In genomic region chr17:64778367-64779290, GRCh38 we compare ENCODE assay signal across 8 cellular contexts.
A peak's percentile ranks its signal among the peaks of the same experiment; 100 is the strongest.
DNase-seq lines count a peak whose midpoint lies in the region; ATAC-seq and TF ChIP-seq lines count a peak whose summit lies in the region.

No MANE protein-coding gene starts in this region.

- no peaks in the 10 kb centered on the region for H3K36me3 ChIP-seq in smooth muscle cell (ENCODE audit: low read depth)

- peak overlapping the region; percentile 20 for H3K4me3 ChIP-seq in iPS-11a (ENCODE audit: low read depth, low read length)
- peak overlapping the region; percentile 54 for H3K4me3 ChIP-seq in smooth muscle cell

- H3K9me3 ChIP-seq in smooth muscle cell (replicated peaks; ENCODE audit: low read depth) = no peaks in the 10 kb centered on the region

- H3K27ac ChIP-seq in smooth muscle cell (ENCODE audit: low read depth) = no peak overlapping the region

- peaks cover 5% of the 10 kb centered on the region for H3K27me3 Mint-ChIP-seq in activated T-cell treated with anti-CD3 and anti-CD28 coated beads, Interleukin-2, amount 50 U/mL, for 4 hours (ENCODE audit: low read depth)
- H3K27me3 Mint-ChIP-seq in Calu3 (ENCODE audit: unreplicated experiment) = no peaks in the 10 kb centered on the region

- no peak overlapping the region for H3K27ac Mint-ChIP-seq in Calu3 (ENCODE audit: unreplicated experiment)

- peak overlapping the region; percentile 97 for H3K4me2 ChIP-seq in smooth muscle cell

- no TSS peak for BruUV-seq in Calu3 (replicated peaks; lab: Mats Ljungman, UMichigan)

- 5% methylated on average over 97 of the region's 104 CpGs for WGBS in smooth muscle cell (ENCODE audit: low lambda C conversion rate)

- CTCF ChIA-PET in Calu3 (lab: Charles Lee) = interaction anchor here (0.6 to 0.7 kb wide), 3 partner anchors 59 to 153 kb away, joined by 3 to 6 read pairs (median 3); no protein-coding TSS in a partner anchor

- ATAC-seq in Right ventricle myocardium inferior (no peak), Right ventricle myocardium superior (ENCODE audit: poor library complexity) (no peak), HG03571 (IDR thresholded peaks at IDR 0.05; ENCODE audit: unreplicated experiment) (no peak)
- peak; percentile 16 to 20 for ATAC-seq in activated T-cell treated with anti-CD3 and anti-CD28 coated beads, Interleukin-2, amount 50 U/mL, for 4 hours

- peak; percentile 72 for DNase-seq in Right ventricle myocardium inferior (ENCODE audit: missing footprints)
- DNase-seq in Right ventricle myocardium superior = no peak
- no peak for DNase-seq in activated T-cell treated with anti-CD3 and anti-CD28 coated beads, Interleukin-2, amount 50 U/mL, for 4 hours
- no peak for DNase-seq in smooth muscle cell (lab: John Stamatoyannopoulos, UW; ENCODE audit: unreplicated experiment)
- no peak for DNase-seq in Calu3
- no peak for DNase-seq in Ammon's horn (ENCODE audit: low spot score)

- H3K79me2 ChIP-seq in smooth muscle cell (ENCODE audit: low read depth) = no peaks in the 10 kb centered on the region

- H3K27me3 ChIP-seq in smooth muscle cell (ENCODE audit: low read depth) = peaks cover 46% of the 10 kb centered on the region

- H3K9ac ChIP-seq in smooth muscle cell (ENCODE audit: low read depth) = no peak overlapping the region

- H3K9me3 Mint-ChIP-seq in activated T-cell treated with anti-CD3 and anti-CD28 coated beads, Interleukin-2, amount 50 U/mL, for 4 hours = no peaks in the 10 kb centered on the region
- no peaks in the 10 kb centered on the region for H3K9me3 Mint-ChIP-seq in Calu3 (ENCODE audit: low read depth, unreplicated experiment)

- peaks cover 36% of the 10 kb centered on the region for H3K4me1 Mint-ChIP-seq in activated T-cell treated with anti-CD3 and anti-CD28 coated beads, Interleukin-2, amount 50 U/mL, for 4 hours (ENCODE audit: low read depth)
- H3K4me1 Mint-ChIP-seq in Calu3 (ENCODE audit: low read depth, unreplicated experiment) = peaks cover 9% of the 10 kb centered on the region

- H2AFZ ChIP-seq in smooth muscle cell (ENCODE audit: low read depth) = no peak overlapping the region

- no peaks in the 10 kb centered on the region for H3F3A ChIP-seq in smooth muscle cell (ENCODE audit: low read depth)

- TF ChIP-seq CTCF in smooth muscle cell (IDR thresholded peaks at IDR 0.05; ENCODE audit: borderline replicate concordance, insufficient read depth, poor library complexity, severe bottlenecking) = no peak
- no peak for TF ChIP-seq CTCF in Calu3 (IDR thresholded peaks at IDR 0.05; ENCODE audit: unreplicated experiment)

- intact Hi-C loops in Right ventricle myocardium inferior (cut with DNase I) (loop anchor here (10.0 kb wide), 1 partner anchor 426 kb away; no protein-coding TSS in a partner anchor), Right ventricle myocardium superior (cut with DNase I) (no loop called here), Calu3 (cut with micrococcal nuclease; ENCODE audit: unreplicated experiment) (loop anchor here (10.0 kb wide), 1 partner anchor 146 kb away; no protein-coding TSS in a partner anchor)

- H3K4me3 Mint-ChIP-seq in activated T-cell treated with anti-CD3 and anti-CD28 coated beads, Interleukin-2, amount 50 U/mL, for 4 hours = peak overlapping the region; percentile 45
- H3K4me3 Mint-ChIP-seq in Calu3 (ENCODE audit: low read depth, unreplicated experiment) = no peak overlapping the region

- peaks cover 49% of the 10 kb centered on the region for H3K4me1 ChIP-seq in smooth muscle cell (ENCODE audit: low read depth)

- no peaks in the 10 kb centered on the region for H3K36me3 Mint-ChIP-seq in activated T-cell treated with anti-CD3 and anti-CD28 coated beads, Interleukin-2, amount 50 U/mL, for 4 hours (ENCODE audit: insufficient read depth)
- H3K36me3 Mint-ChIP-seq in Calu3 (ENCODE audit: insufficient read depth, unreplicated experiment) = peaks cover 49% of the 10 kb centered on the region

- H4K20me1 ChIP-seq in smooth muscle cell (ENCODE audit: low read depth) = peaks cover 11% of the 10 kb centered on the region

Comparison
In these comparisons a context has a peak if more than half of its experiments do, and no peak if none do; other contexts are left out.
1. ATAC-seq: peak in activated T-cell treated with anti-CD3 and anti-CD28 coated beads, Interleukin-2, amount 50 U/mL, for 4 hours (2 of 2); none in Right ventricle myocardium inferior (single experiment), Right ventricle myocardium superior (single experiment) and HG03571 (single experiment).